In the genomic region with DNA sequence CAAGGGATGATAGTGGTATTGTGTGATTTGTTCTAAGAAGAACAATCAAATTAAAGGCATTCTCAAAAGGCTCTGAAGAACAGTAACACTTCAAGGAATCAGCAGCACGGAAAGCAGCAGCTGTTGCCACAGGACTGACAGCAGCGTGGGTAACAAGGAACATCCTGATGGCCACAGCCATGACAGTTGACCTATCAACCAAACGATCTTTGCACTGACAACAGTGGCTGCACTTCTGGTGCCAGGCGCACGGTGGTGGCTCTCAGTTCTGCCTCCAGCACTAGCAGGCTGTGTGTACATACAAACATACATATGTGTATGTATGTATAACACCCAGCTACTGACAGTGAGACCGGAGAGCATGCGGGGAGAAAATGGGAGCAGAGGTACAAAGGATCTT, we compare ENCODE assay signal across 13 cellular contexts.
DNase-seq lines count a peak whose midpoint lies in the region; ATAC-seq and TF ChIP-seq lines count a peak whose summit lies in the region.
"Had no signal": no experiment of that assay in that cellular context is flagged by ENCODE, and none has a peak within 500 bp of the region (broad histone marks: within the 10 kb centered on the region; RNA-seq: fewer than 3 reads in every experiment).

No MANE protein-coding gene starts in this region.

- POLR2A ChIA-PET in activated CD4-positive, alpha-beta memory T cell treated with anti-CD3 and anti-CD28 coated beads, Interleukin-2, amount 10 ng/mL, durations not matched to agents 7 days and 5 days (lab: Charles Lee) = interaction anchor here (1.2 kb wide), 1 partner anchor 23 kb away, joined by 10 read pairs; no protein-coding TSS in a partner anchor
- POLR2A ChIA-PET in activated CD4-positive, alpha-beta memory T cell treated with anti-CD3 and anti-CD28 coated beads for 36 hours (lab: Charles Lee) = no interaction called here
- POLR2A ChIA-PET in Panc1 (lab: Charles Lee) = no interaction called here

- intact Hi-C loops in activated CD4-positive, alpha-beta memory T cell treated with anti-CD3 and anti-CD28 coated beads for 36 hours (cut with micrococcal nuclease) = no loop called here
- intact Hi-C loops in Panc1 (cut with micrococcal nuclease; ENCODE audit: unreplicated experiment) = no loop called here

- peaks cover 2% of the 10 kb centered on the region for H3K9me3 Mint-ChIP-seq in activated CD4-positive, alpha-beta memory T cell treated with anti-CD3 and anti-CD28 coated beads, Interleukin-2, amount 10 ng/mL, durations not matched to agents 7 days and 5 days
- no peaks in the 10 kb centered on the region for H3K9me3 Mint-ChIP-seq in activated CD4-positive, alpha-beta memory T cell treated with anti-CD3 and anti-CD28 coated beads for 36 hours
- H3K9me3 Mint-ChIP-seq in effector memory CD8-positive, alpha-beta T cell = no peaks in the 10 kb centered on the region

- no peaks in the 10 kb centered on the region for H3K27me3 Mint-ChIP-seq in activated CD4-positive, alpha-beta memory T cell treated with anti-CD3 and anti-CD28 coated beads, Interleukin-2, amount 10 ng/mL, durations not matched to agents 7 days and 5 days
- no peaks in the 10 kb centered on the region for H3K27me3 Mint-ChIP-seq in activated CD4-positive, alpha-beta memory T cell treated with anti-CD3 and anti-CD28 coated beads for 36 hours
- H3K27me3 Mint-ChIP-seq in effector memory CD8-positive, alpha-beta T cell = no peaks in the 10 kb centered on the region

- CTCF ChIA-PET in activated CD4-positive, alpha-beta memory T cell treated with anti-CD3 and anti-CD28 coated beads, Interleukin-2, amount 10 ng/mL, durations not matched to agents 7 days and 5 days (lab: Charles Lee) = no interaction called here
- CTCF ChIA-PET in activated CD4-positive, alpha-beta memory T cell treated with anti-CD3 and anti-CD28 coated beads for 36 hours (lab: Charles Lee) = no interaction called here
- CTCF ChIA-PET in Panc1 (lab: Charles Lee) = no interaction called here

- in situ Hi-C loops in Panc1 (cut with HindIII; ENCODE audit: low pct_unique_long_range_greater_than_20kb, low sequenced_read_pairs) = no loop called here

- H3K27ac Mint-ChIP-seq in activated CD4-positive, alpha-beta memory T cell treated with anti-CD3 and anti-CD28 coated beads, Interleukin-2, amount 10 ng/mL, durations not matched to agents 7 days and 5 days = peak overlapping the region; percentile 54
- H3K27ac Mint-ChIP-seq in activated CD4-positive, alpha-beta memory T cell treated with anti-CD3 and anti-CD28 coated beads for 36 hours = no peak overlapping the region
- peak overlapping the region; percentile 82 to 84 for H3K27ac Mint-ChIP-seq in effector memory CD8-positive, alpha-beta T cell

- no peaks in the 10 kb centered on the region for H3K36me3 ChIP-seq in Panc1 (ENCODE audit: control insufficient read depth, insufficient read depth, low read length)

- TF ChIP-seq CTCF in Panc1 (IDR thresholded peaks at IDR 0.05) = no peak

- no TSS peak for BruUV-seq in Panc1 (replicated peaks; lab: Mats Ljungman, UMichigan)

- no peaks in the 10 kb centered on the region for H3K27me3 ChIP-seq in Panc1 (ENCODE audit: control insufficient read depth, insufficient read depth, low read length)

- no peaks in the 10 kb centered on the region for H3K9me3 ChIP-seq in Panc1 (ENCODE audit: control insufficient read depth, insufficient read depth, low read depth, low read length)

- no peak overlapping the region for H3K4me3 Mint-ChIP-seq in activated CD4-positive, alpha-beta memory T cell treated with anti-CD3 and anti-CD28 coated beads, Interleukin-2, amount 10 ng/mL, durations not matched to agents 7 days and 5 days
- H3K4me3 Mint-ChIP-seq in activated CD4-positive, alpha-beta memory T cell treated with anti-CD3 and anti-CD28 coated beads for 36 hours = no peak overlapping the region
- peak overlapping the region; percentile 4 to 69 for H3K4me3 Mint-ChIP-seq in effector memory CD8-positive, alpha-beta T cell

- DNase-seq in activated CD4-positive, alpha-beta memory T cell treated with anti-CD3 and anti-CD28 coated beads, Interleukin-2, amount 10 ng/mL, durations not matched to agents 7 days and 5 days = no peak
- DNase-seq in activated CD4-positive, alpha-beta memory T cell treated with anti-CD3 and anti-CD28 coated beads for 36 hours = no peak
- no peak for DNase-seq in Panc1 (ENCODE audit: low read depth, low spot score)
- no peak for DNase-seq in effector memory CD8-positive, alpha-beta T cell
- DNase-seq in retina = peak; percentile 7
- no peak for DNase-seq in LoVo (ENCODE audit: low spot score)
- DNase-seq: Caco-2, HCEC 1CT, NCI-H2081, NCI-H69 had no signal

- peaks cover 20% of the 10 kb centered on the region for H3K4me1 ChIP-seq in Panc1 (ENCODE audit: control insufficient read depth, insufficient read depth, low read length)

- ATAC-seq in Panc1 (no peak), GM19463 (IDR thresholded peaks at IDR 0.05; ENCODE audit: unreplicated experiment) (no peak), GM19395 (IDR thresholded peaks at IDR 0.05; ENCODE audit: unreplicated experiment) (no peak)
- peak; percentile 27 for ATAC-seq in effector memory CD8-positive, alpha-beta T cell (replicated peaks)

- H3K4me3 ChIP-seq in Panc1 (ENCODE audit: low read depth in 2 of 2, low read length in 2 of 2) = no peak overlapping the region
- H3K4me3 ChIP-seq: skin epidermis had no signal

- H3K4me1 Mint-ChIP-seq in activated CD4-positive, alpha-beta memory T cell treated with anti-CD3 and anti-CD28 coated beads, Interleukin-2, amount 10 ng/mL, durations not matched to agents 7 days and 5 days = peaks cover 24% of the 10 kb centered on the region
- H3K4me1 Mint-ChIP-seq in activated CD4-positive, alpha-beta memory T cell treated with anti-CD3 and anti-CD28 coated beads for 36 hours (ENCODE audit: low read depth) = peaks cover 20% of the 10 kb centered on the region
- H3K4me1 Mint-ChIP-seq in effector memory CD8-positive, alpha-beta T cell (ENCODE audit: low read depth in 2 of 2) = peaks cover 25 to 31% of the 10 kb centered on the region in 2 donors

- peaks cover 14% of the 10 kb centered on the region for H3K36me3 Mint-ChIP-seq in activated CD4-positive, alpha-beta memory T cell treated with anti-CD3 and anti-CD28 coated beads, Interleukin-2, amount 10 ng/mL, durations not matched to agents 7 days and 5 days (ENCODE audit: low read depth)
- H3K36me3 Mint-ChIP-seq in activated CD4-positive, alpha-beta memory T cell treated with anti-CD3 and anti-CD28 coated beads for 36 hours = peaks cover 2% of the 10 kb centered on the region
- peaks cover 5% of the 10 kb centered on the region for H3K36me3 Mint-ChIP-seq in effector memory CD8-positive, alpha-beta T cell (ENCODE audit: insufficient read depth)

- peak overlapping the region; percentile 2; the same call in 1 of the 2 replicates for H3K27ac ChIP-seq in Panc1 (ENCODE audit: low read length)

Comparison
In these comparisons a context has a peak if more than half of its experiments do, and no peak if none do; other contexts are left out.
1. H3K4me3 Mint-ChIP-seq: peak in effector memory CD8-positive, alpha-beta T cell (2 of 2); none in activated CD4-positive, alpha-beta memory T cell treated with anti-CD3 and anti-CD28 coated beads, Interleukin-2, amount 10 ng/mL, durations not matched to agents 7 days and 5 days (single experiment) and activated CD4-positive, alpha-beta memory T cell treated with anti-CD3 and anti-CD28 coated beads for 36 hours (single experiment).